ENCODE assay signal across 8 cellular contexts in genomic region chr16:27268376-27269299, GRCh38. TPM values are rescaled to one million over a fixed set of nuclear protein-coding genes. Genes with fewer than 3 reads are reported as not detected.
A peak's percentile ranks its signal among the peaks of the same experiment; 100 is the strongest.
DNase-seq lines count a peak whose midpoint lies in the region; ATAC-seq, FAIRE-seq and TF ChIP-seq lines count a peak whose summit lies in the region.

Gene NSMCE1 (minus strand): TSS chr16:27268772. CDS start chr16:27257570, 11,202 bp downstream.

- WGBS in HepG2 (ENCODE audit: low lambda C conversion rate) = 2% methylated on average over 52 of the region's 58 CpGs

- no peak for TF ChIP-seq EP300 in HepG2 (IDR thresholded peaks at IDR 0.05; ENCODE audit: low read depth in 2 of 2, low read length in 2 of 2)
- TF ChIP-seq EP300 in HepG2 (CRISPR knock-in tag; IDR thresholded peaks at IDR 0.05; ENCODE audit: borderline replicate concordance) = peak; percentile 37; the same call in 1 of the 2 replicates

- intact Hi-C loops in HepG2 (cut with micrococcal nuclease; ENCODE audit: unreplicated experiment) = no loop called here

- peak within 1 kb of the TSS; percentile 83 to 96 (median 94) for H3K4me3 ChIP-seq in HepG2 (replicated peaks in 1 of 3; ENCODE audit: insufficient read depth in 1 of 3, low read depth in 2 of 3, low read length in 3 of 3)

- in situ Hi-C loops in HepG2 (cut with HindIII; ENCODE audit: extremely low pct_ligation_motif_present, low pct_unique_long_range_greater_than_20kb) = loop anchor here (5.0 kb wide), 1 partner anchor 44 kb away; the partner anchor contains the start of gene IL4R

- peak; percentile 87 to 93 for TF ChIP-seq POLR2A in HepG2 (IDR thresholded peaks at IDR 0.05; ENCODE audit: insufficient read depth in 1 of 2, low read depth in 2 of 2, low read length in 2 of 2)

- no peaks in the 10 kb centered on the region for H3K9me3 ChIP-seq in HepG2 (ENCODE audit: low read length)

- peak within 1 kb of the TSS; percentile 79 for H3K27ac ChIP-seq in HepG2 (ENCODE audit: extremely low read length, insufficient read depth, low read length)

- no peaks in the 10 kb centered on the region for H4K20me1 ChIP-seq in HepG2 (ENCODE audit: insufficient read depth, low read length)

- no peaks in the 10 kb centered on the region for H3K36me3 ChIP-seq in HepG2 (replicated peaks in 1 of 2; ENCODE audit: control insufficient read depth in 1 of 2, insufficient read depth in 2 of 2, low read length in 2 of 2)

- TF ChIP-seq CTCF in HepG2 (CRISPR knock-in tag; IDR thresholded peaks at IDR 0.05) = peak; percentile 40

- peak within 1 kb of the TSS; percentile 83 for H3K9ac ChIP-seq in HepG2 (ENCODE audit: insufficient read depth, low read depth, low read length)

- no peak within 1 kb of the TSS for H2AFZ ChIP-seq in HepG2 (ENCODE audit: low read length)

- TF ChIP-seq RAD21 in HepG2 (CRISPR knock-in tag; IDR thresholded peaks at IDR 0.05) = peak; percentile 23; the same call in 1 of the 2 replicates

- CTCF ChIA-PET in HepG2 (lab: Yijun Ruan, JAX; ENCODE audit: low intra/inter-chr PET ratio, low total read pairs) = no interaction called here

- POLR2A ChIA-PET in HepG2 (lab: Yijun Ruan, JAX) = interaction anchor here (0.7 to 3.5 kb wide), 18 partner anchors 8 to 65 kb away, joined by 3 to 17 read pairs (median 4); partner anchors contain the start of gene KDM8

- DNase-seq in C1 segment of cervical spinal cord (lab: John Stamatoyannopoulos, UW) (peak; percentile 59 to 93 (median 87)), NCI-H69 (lab: John Stamatoyannopoulos, UW) (peak; percentile 95), dermis microvascular lymphatic vessel endothelial cell (ENCODE audit: low read depth in 2 of 2) (peak; percentile 92 to 95), HepG2 (ENCODE audit: low spot score) (peak; percentile 96)
- DNase-seq in activated CD4-positive, alpha-beta T cell treated with anti-CD3 and anti-CD28 coated beads, Interleukin-2, amount 50 U/mL, for 4 hours = peak; percentile 96 to 97
- peak; percentile 99 for DNase-seq in stimulated activated CD4-positive, alpha-beta T cell treated with anti-CD3 and anti-CD28 coated beads, Interleukin-4, amount 100 ng/mL, for 1 hour

- peaks cover 39% of the 10 kb centered on the region for H3K79me2 ChIP-seq in HepG2 (ENCODE audit: insufficient read depth, low read length)

- peak; percentile 82 for ATAC-seq in GM19324 (IDR thresholded peaks at IDR 0.05; ENCODE audit: low FRiP score, unreplicated experiment)
- peak; percentile 94 for ATAC-seq in HG03469 (IDR thresholded peaks at IDR 0.05; ENCODE audit: unreplicated experiment)
- peak; percentile 94 for ATAC-seq in HepG2

- H3K4me2 ChIP-seq in HepG2 (ENCODE audit: low read depth, low read length) = peak within 1 kb of the TSS; percentile 80

- H3K27me3 ChIP-seq in HepG2 (ENCODE audit: control insufficient read depth in 1 of 2, insufficient read depth in 2 of 2, low read length in 2 of 2) = no peaks in the 10 kb centered on the region; a peak in 1 of 5 replicates

- H3K4me1 ChIP-seq in HepG2 (ENCODE audit: insufficient read depth, low read length) = peaks cover 81% of the 10 kb centered on the region

- peak; percentile 96 for FAIRE-seq in HepG2 (lab: Jason Lieb, UNC)

- TSS peak; percentile 94 for BruUV-seq in HepG2 (replicated peaks; lab: Mats Ljungman, UMichigan)

TF ChIP-seq in HepG2, 621 proteins besides CTCF, POLR2A, EP300 and RAD21 (continues in another document):
- TF ChIP-seq CBFB (CRISPR knock-in tag; IDR thresholded peaks at IDR 0.05) (no peak), ASH2L (IDR thresholded peaks at IDR 0.05; ENCODE audit: insufficient read length, low read depth, low read length) (peak; percentile 42), ZNF24 (IDR thresholded peaks at IDR 0.05) (no peak), ZNF460 (CRISPR knock-in tag; IDR thresholded peaks at IDR 0.05; ENCODE audit: borderline replicate concordance) (no peak), NR1H2 (CRISPR knock-in tag; IDR thresholded peaks at IDR 0.05; ENCODE audit: borderline replicate concordance, low read depth) (no peak), ZNF256 (CRISPR knock-in tag; conservative IDR thresholded peaks at IDR 0.05) (peak; percentile 78; the same call in 1 of the 2 replicates), NR2F2 (IDR thresholded peaks at IDR 0.05; ENCODE audit: borderline replicate concordance, low read depth) (no peak), U2AF2 (IDR thresholded peaks at IDR 0.05; ENCODE audit: low read depth, low read length) (peak; percentile 71; the same call in 1 of the 2 replicates), AFF4 (CRISPR knock-in tag; IDR thresholded peaks at IDR 0.05) (no peak), IRF2 (CRISPR knock-in tag; IDR thresholded peaks at IDR 0.05) (peak; percentile 76; the same call in 1 of the 2 replicates), ZUFSP (CRISPR knock-in tag; IDR thresholded peaks at IDR 0.05; ENCODE audit: borderline replicate concordance) (no peak), CCDC6 (CRISPR knock-in tag; IDR thresholded peaks at IDR 0.05) (peak; percentile 80), GATA4 (IDR thresholded peaks at IDR 0.05; ENCODE audit: borderline replicate concordance, low read depth) (peak; percentile 76; the same call in 1 of the 2 replicates), SMAD1 (CRISPR knock-in tag; IDR thresholded peaks at IDR 0.05; ENCODE audit: borderline replicate concordance, low read depth) (peak; percentile 80; the same call in 1 of the 2 replicates), ZNF230 (CRISPR knock-in tag; IDR thresholded peaks at IDR 0.05) (peak; percentile 24)

RNA-seq across cellular contexts. Expression of gene NSMCE1, which starts in this region (rescaled TPM):
- 33.5 and 36.4 TPM in 2 replicates for total RNA-seq in dermis microvascular lymphatic vessel endothelial cell
- total RNA-seq in HepG2 (2016; rRNA removed; fragmentation: Illumina TruSeq; extraction: Trizol) = 52.9 and 53.2 TPM in 2 replicates
- total RNA-seq in HepG2 (2016; cell fraction: cytosol; rRNA removed; fragmentation: Illumina TruSeq; extraction: Trizol; ENCODE audit: low read depth) = 17.2 and 19.5 TPM in 2 replicates
- 55.4 and 56.5 TPM in 2 replicates for total RNA-seq in HepG2 (2016; cell fraction: insoluble cytoplasmic fraction; rRNA removed; fragmentation: Illumina TruSeq; extraction: Trizol)
- 25.5 and 27.7 TPM in 2 replicates for total RNA-seq in HepG2 (2016; cell fraction: membrane; rRNA removed; fragmentation: Illumina TruSeq; extraction: Trizol)
- total RNA-seq in HepG2 (2016; cell fraction: nucleus; rRNA removed; fragmentation: Illumina TruSeq; extraction: Trizol) = 28.0 and 30.5 TPM in 2 replicates
- polyA plus RNA-seq in HepG2 (2011; rRNA removed) = 42.7 and 43.5 TPM in 2 replicates
- polyA plus RNA-seq in HepG2 (2011; cell fraction: cytosol; rRNA removed) = 43.3 and 48.1 TPM in 2 replicates
- 9.6 and 20.1 TPM in 2 replicates for polyA plus RNA-seq in HepG2 (2011; cell fraction: nucleus; rRNA removed)
- 63.6 and 69.8 TPM in 2 replicates for polyA plus RNA-seq in HepG2 (2012)
- 16.5 and 23.5 TPM in 2 replicates for polyA plus RNA-seq in HepG2 (2016; cell fraction: cytosol; fragmentation: Illumina TruSeq; extraction: Trizol; ENCODE audit: low read depth)
- 55.4 and 59.8 TPM in 2 replicates for polyA plus RNA-seq in HepG2 (2016; cell fraction: insoluble cytoplasmic fraction; fragmentation: Illumina TruSeq; extraction: Trizol; ENCODE audit: low read depth)
- 23.1 and 25.4 TPM in 2 replicates for polyA plus RNA-seq in HepG2 (2016; cell fraction: membrane; fragmentation: Illumina TruSeq; extraction: Trizol; ENCODE audit: low read depth)
- 58.1 and 59.0 TPM in 2 replicates for polyA plus RNA-seq in HepG2 (2016; cell fraction: nucleus; fragmentation: Illumina TruSeq; extraction: Trizol; ENCODE audit: insufficient read depth, low read depth)
- polyA minus RNA-seq in HepG2 (2011; rRNA and poly(A)+ RNA removed; ENCODE audit: low replicate concordance) = 68.2 and 105 TPM in 2 replicates
- 19.2 and 19.6 TPM in 2 replicates for polyA minus RNA-seq in HepG2 (2011; cell fraction: cytosol; rRNA and poly(A)+ RNA removed)
- polyA minus RNA-seq in HepG2 (2011; cell fraction: nucleus; rRNA and poly(A)+ RNA removed) = 12.1 and 29.7 TPM in 2 replicates

Comparison
In these comparisons a context has a peak if more than half of its experiments do, and no peak if none do; other contexts are left out.
1. Peak in every context shown above with its lines: DNase-seq, ATAC-seq, H3K4me3 ChIP-seq and H3K27ac ChIP-seq.